1 cellular context compared by ENCODE assay signal in genomic region chr5:150431048-150431447, GRCh38.
TF ChIP-seq lines count a peak whose summit lies in the region.

No MANE protein-coding gene starts in this region.

TF ChIP-seq in IMR-90, 13 proteins besides CTCF, POLR2A, EP300 and RAD21 (continued from another document):
- TF ChIP-seq USF2 (IDR thresholded peaks at IDR 0.05; ENCODE audit: low read depth, low read length), result no peak
- no peak for TF ChIP-seq MXI1 (IDR thresholded peaks at IDR 0.05; ENCODE audit: borderline replicate concordance, low read depth, low read length)
- no peak for TF ChIP-seq MAZ (IDR thresholded peaks at IDR 0.05; ENCODE audit: borderline replicate concordance, low read depth, low read length)
- TF ChIP-seq MAFK (IDR thresholded peaks at IDR 0.05; ENCODE audit: low read depth, low read length), result no peak
- TF ChIP-seq RFX5 (IDR thresholded peaks at IDR 0.05; ENCODE audit: low read depth, low read length), result no peak
- no peak for TF ChIP-seq CEBPB (IDR thresholded peaks at IDR 0.05; ENCODE audit: low read depth, low read length)
